In genomic region chr19:5219551-5220304, GRCh38 we compare ENCODE assay signal across 19 cellular contexts.
DNase-seq lines count a peak whose midpoint lies in the region; ATAC-seq and TF ChIP-seq lines count a peak whose summit lies in the region.
"Had no signal": no experiment of that assay in that cellular context is flagged by ENCODE, and none has a peak within 500 bp of the region (broad histone marks: within the 10 kb centered on the region; RNA-seq: fewer than 3 reads in every experiment).

No MANE protein-coding gene starts in this region.

- H2AK5ac ChIP-seq in neuronal stem cell (ENCODE audit: low read depth, low read length): no peak overlapping the region

- H3K4me1 ChIP-seq in SK-N-SH (ENCODE audit: control insufficient read depth in 1 of 2, insufficient read depth in 2 of 2, low read depth in 1 of 2, low read length in 1 of 2) (no peaks in the 10 kb centered on the region), PC-3 (ENCODE audit: insufficient read depth, low read length) (no peaks in the 10 kb centered on the region), neuronal stem cell (ENCODE audit: control insufficient read depth in 2 of 2, insufficient read depth in 1 of 2, low read depth in 1 of 2, low read length in 2 of 2) (no peaks in the 10 kb centered on the region)
- H3K4me1 ChIP-seq in effector memory CD4-positive, alpha-beta T cell (ENCODE audit: control insufficient read depth, insufficient read depth, low read length, poor library complexity, severe bottlenecking): no peaks in the 10 kb centered on the region
- H3K4me1 ChIP-seq: Caco-2 had no signal

- H3K9me2 ChIP-seq in SK-N-SH (no peaks in the 10 kb centered on the region), PC-3 (replicated peaks; ENCODE audit: low read length) (no peaks in the 10 kb centered on the region)

- H2BK120ac ChIP-seq in neuronal stem cell (ENCODE audit: low read depth, low read length): no peak overlapping the region

- peaks cover 6 to 8% of the 10 kb centered on the region in 2 donors for H3K4me1 Mint-ChIP-seq in stimulated activated naive B cell treated with anti-CD40 and anti-IgM and Interleukin-4, amounts not matched to agents 10 μg/mL and 1 μg/mL and 100 μg/mL, for 72 hours
- H3K4me1 Mint-ChIP-seq in osteocyte (ENCODE audit: unreplicated experiment): no peaks in the 10 kb centered on the region
- H3K4me1 Mint-ChIP-seq: CD4-positive, CD25-positive, alpha-beta regulatory T cell had no signal

- no peaks in the 10 kb centered on the region for H3F3A ChIP-seq in SK-N-SH (replicated peaks; ENCODE audit: insufficient read depth)
- H3F3A ChIP-seq in PC-3 (ENCODE audit: low read length, unreplicated experiment): no peaks in the 10 kb centered on the region

- H3K27me3 ChIP-seq in SK-N-SH (ENCODE audit: insufficient read depth) (no peaks in the 10 kb centered on the region), PC-3 (ENCODE audit: low read length) (no peaks in the 10 kb centered on the region), neuronal stem cell (ENCODE audit: control insufficient read depth in 3 of 3, insufficient read depth in 3 of 3, low read depth in 1 of 3, low read length in 3 of 3) (no peaks in the 10 kb centered on the region)
- no peaks in the 10 kb centered on the region for H3K27me3 ChIP-seq in effector memory CD4-positive, alpha-beta T cell (replicated peaks; ENCODE audit: control insufficient read depth, insufficient read depth, low read length, poor library complexity, severe bottlenecking)
- H3K27me3 ChIP-seq: BLaER1 had no signal

- no peak for DNase-seq in SK-N-SH
- no peak for DNase-seq in PC-3
- DNase-seq in neuronal stem cell (ENCODE audit: low spot score): no peak
- no peak for DNase-seq in stimulated activated naive B cell treated with anti-CD40 and anti-IgM and Interleukin-4, amounts not matched to agents 10 μg/mL and 1 μg/mL and 100 μg/mL, for 72 hours
- no peak for DNase-seq in effector memory CD4-positive, alpha-beta T cell
- no peak for DNase-seq in osteocyte (ENCODE audit: extremely low spot score, unreplicated experiment)
- DNase-seq in activated gamma-delta T cell treated with Interleukin-2 at 50 U/mL for 16 hours: no peak
- DNase-seq: Caco-2; CD4-positive, CD25-positive, alpha-beta regulatory T cell; CD8-positive, alpha-beta T cell; DMS153; DND-41; GOT3; HCEC 1CT had no signal

- no peaks in the 10 kb centered on the region for H4K20me1 ChIP-seq in SK-N-SH (ENCODE audit: insufficient read depth)
- H4K20me1 ChIP-seq in PC-3 (ENCODE audit: low read length): no peaks in the 10 kb centered on the region
- H4K20me1 ChIP-seq: BLaER1 had no signal

- peaks cover 0 to 4% of the 10 kb centered on the region in 2 donors for H3K36me3 Mint-ChIP-seq in stimulated activated naive B cell treated with anti-CD40 and anti-IgM and Interleukin-4, amounts not matched to agents 10 μg/mL and 1 μg/mL and 100 μg/mL, for 72 hours
- H3K36me3 Mint-ChIP-seq in osteocyte (ENCODE audit: unreplicated experiment): peaks cover 66% of the 10 kb centered on the region
- H3K36me3 Mint-ChIP-seq: CD4-positive, CD25-positive, alpha-beta regulatory T cell; CD8-positive, alpha-beta T cell had no signal

- no peaks in the 10 kb centered on the region for H3K9me3 ChIP-seq in SK-N-SH
- H3K9me3 ChIP-seq in PC-3 (ENCODE audit: low read length): no peaks in the 10 kb centered on the region
- H3K9me3 ChIP-seq in neuronal stem cell (replicated peaks in 1 of 2; ENCODE audit: control insufficient read depth in 2 of 2, insufficient read depth in 1 of 2, low read depth in 1 of 2, low read length in 2 of 2): peaks cover 0 to 24% of the 10 kb centered on the region in 2 donors
- H3K9me3 ChIP-seq in effector memory CD4-positive, alpha-beta T cell (ENCODE audit: control insufficient read depth, low read length): no peaks in the 10 kb centered on the region
- H3K9me3 ChIP-seq: BLaER1, Caco-2 had no signal

- no peak overlapping the region for H3K9ac ChIP-seq in SK-N-SH
- no peak overlapping the region for H3K9ac ChIP-seq in PC-3 (ENCODE audit: low read length)
- no peak overlapping the region for H3K9ac ChIP-seq in neuronal stem cell (ENCODE audit: low read depth, low read length, poor library complexity)
- H3K9ac ChIP-seq: BLaER1 had no signal

- ATAC-seq in SK-N-SH treated with all-trans-retinoic acid at 6 μM for 48 hours: no peak
- no peak for ATAC-seq in PC-3
- ATAC-seq in stimulated activated naive B cell treated with anti-CD40 and anti-IgM and Interleukin-4, amounts not matched to agents 10 μg/mL and 1 μg/mL and 100 μg/mL, for 72 hours (replicated peaks): no peak
- ATAC-seq: CD8-positive, alpha-beta T cell had no signal

- no peak overlapping the region for H4K91ac ChIP-seq in neuronal stem cell (ENCODE audit: low read depth, low read length, poor library complexity)

- H3K27ac ChIP-seq in SK-N-SH (ENCODE audit: low read depth in 2 of 2, low read length in 1 of 2) (no peak overlapping the region), PC-3 (ENCODE audit: low read length) (no peak overlapping the region), neuronal stem cell (replicated peaks; ENCODE audit: low read length) (no peak overlapping the region)
- no peak overlapping the region for H3K27ac ChIP-seq in effector memory CD4-positive, alpha-beta T cell (ENCODE audit: insufficient read depth, low read length, poor library complexity, severe bottlenecking)
- H3K27ac ChIP-seq: 22Rv1, BLaER1, C4-2B had no signal

- TF ChIP-seq RAD21 in SK-N-SH (IDR thresholded peaks at IDR 0.05; ENCODE audit: low read length): no peak

- POLR2A ChIA-PET in SK-N-SH (lab: Yijun Ruan, JAX): no interaction called here
- POLR2A ChIA-PET in PC-3 (lab: Charles Lee; ENCODE audit: unreplicated experiment): no interaction called here

- TSS peak; percentile 29 for BruUV-seq in PC-3 (replicated peaks; lab: Mats Ljungman, UMichigan)

- intact Hi-C loops in PC-3 (cut with micrococcal nuclease): no loop called here

- no peak for TF ChIP-seq EP300 in SK-N-SH (IDR thresholded peaks at IDR 0.05; ENCODE audit: borderline replicate concordance in 1 of 2, low read depth in 1 of 2, low read length in 1 of 2)

- no peak for TF ChIP-seq CTCF in SK-N-SH (IDR thresholded peaks at IDR 0.05)
- TF ChIP-seq CTCF in PC-3 (conservative IDR thresholded peaks at IDR 0.05; ENCODE audit: low read depth, low read length): no peak
- TF ChIP-seq CTCF in osteocyte (IDR thresholded peaks at IDR 0.05): no peak

- H3K4me2 ChIP-seq in SK-N-SH: no peak overlapping the region
- no peak overlapping the region for H3K4me2 ChIP-seq in PC-3 (ENCODE audit: low read length)
- no peak overlapping the region for H3K4me2 ChIP-seq in neuronal stem cell (ENCODE audit: insufficient read depth, low read length, poor library complexity, severe bottlenecking)
- H3K4me2 ChIP-seq: BLaER1 had no signal

- H2AFZ ChIP-seq in SK-N-SH (ENCODE audit: low read depth) (no peak overlapping the region), PC-3 (ENCODE audit: low read length) (no peak overlapping the region), neuronal stem cell (ENCODE audit: low read length) (no peak overlapping the region)

- H3K4me3 ChIP-seq in SK-N-SH (ENCODE audit: low read depth in 2 of 2, low read length in 1 of 2) (no peak overlapping the region), PC-3 (ENCODE audit: low read length) (no peak overlapping the region), neuronal stem cell (ENCODE audit: low read length in 2 of 2) (no peak overlapping the region)
- no peak overlapping the region for H3K4me3 ChIP-seq in effector memory CD4-positive, alpha-beta T cell (ENCODE audit: insufficient read depth, low read depth, low read length, poor library complexity, severe bottlenecking)
- H3K4me3 ChIP-seq: BLaER1 had no signal

- peaks cover 12 to 21% of the 10 kb centered on the region in 2 donors for H3K27me3 Mint-ChIP-seq in stimulated activated naive B cell treated with anti-CD40 and anti-IgM and Interleukin-4, amounts not matched to agents 10 μg/mL and 1 μg/mL and 100 μg/mL, for 72 hours
- H3K27me3 Mint-ChIP-seq in osteocyte (ENCODE audit: unreplicated experiment): no peaks in the 10 kb centered on the region
- H3K27me3 Mint-ChIP-seq: B cell; CD4-positive, CD25-positive, alpha-beta regulatory T cell had no signal

- H3K79me2 ChIP-seq in SK-N-SH (ENCODE audit: insufficient read depth): no peaks in the 10 kb centered on the region
- H3K79me2 ChIP-seq in PC-3 (ENCODE audit: low read length): no peaks in the 10 kb centered on the region

- H3K18ac ChIP-seq in neuronal stem cell (ENCODE audit: low read length): no peak overlapping the region

- no peak overlapping the region for H3K23ac ChIP-seq in neuronal stem cell (ENCODE audit: low read depth, low read length, poor library complexity)

- CTCF ChIA-PET in SK-N-SH (lab: Yijun Ruan, JAX): no interaction called here
- CTCF ChIA-PET in PC-3 (lab: Charles Lee): no interaction called here

- peak overlapping the region; percentile 10 for H2BK5ac ChIP-seq in neuronal stem cell (ENCODE audit: low read length)

- no peak overlapping the region for H3K4me3 Mint-ChIP-seq in stimulated activated naive B cell treated with anti-CD40 and anti-IgM and Interleukin-4, amounts not matched to agents 10 μg/mL and 1 μg/mL and 100 μg/mL, for 72 hours
- no peak overlapping the region for H3K4me3 Mint-ChIP-seq in osteocyte (ENCODE audit: unreplicated experiment)
- H3K4me3 Mint-ChIP-seq: B cell; CD4-positive, CD25-positive, alpha-beta regulatory T cell; CD8-positive, alpha-beta T cell had no signal

- no peak overlapping the region for H3K14ac ChIP-seq in neuronal stem cell (ENCODE audit: low read length)

- H3K9me3 Mint-ChIP-seq in stimulated activated naive B cell treated with anti-CD40 and anti-IgM and Interleukin-4, amounts not matched to agents 10 μg/mL and 1 μg/mL and 100 μg/mL, for 72 hours: no peaks in the 10 kb centered on the region
- peaks cover 8% of the 10 kb centered on the region for H3K9me3 Mint-ChIP-seq in osteocyte (ENCODE audit: unreplicated experiment)
- H3K9me3 Mint-ChIP-seq: CD4-positive, CD25-positive, alpha-beta regulatory T cell; CD8-positive, alpha-beta T cell had no signal

- 97% methylated on average over 26 of the region's 27 CpGs for WGBS in SK-N-SH (ENCODE audit: low lambda C conversion rate)
- no CpG with 5 or more reads among the region's 27 CpGs for WGBS in neuronal stem cell (ENCODE audit: extremely low coverage in 2 of 2, insufficient read length in 2 of 2, insufficient replicate concordance in 1 of 2), 2 donors

- H3K79me1 ChIP-seq in neuronal stem cell (ENCODE audit: low read depth, low read length): peaks cover 6% of the 10 kb centered on the region

- H3K36me3 ChIP-seq in SK-N-SH (replicated peaks in 1 of 2; ENCODE audit: control insufficient read depth in 1 of 2, insufficient read depth in 2 of 2, low read length in 1 of 2) (peaks cover 39 to 79% of the 10 kb centered on the region in 2 experiments), PC-3 (ENCODE audit: low read depth, low read length) (peaks cover 28% of the 10 kb centered on the region), neuronal stem cell (replicated peaks in 1 of 2; ENCODE audit: control insufficient read depth in 2 of 2, insufficient read depth in 2 of 2, low read length in 2 of 2) (peaks cover 85 to 94% of the 10 kb centered on the region in 2 donors)
- H3K36me3 ChIP-seq in effector memory CD4-positive, alpha-beta T cell (ENCODE audit: control insufficient read depth, insufficient read depth, low read length): no peaks in the 10 kb centered on the region

- no peak overlapping the region for H2BK12ac ChIP-seq in neuronal stem cell (ENCODE audit: low read length)

- no peak overlapping the region for H2BK15ac ChIP-seq in neuronal stem cell (ENCODE audit: low read length)

- no peak overlapping the region for H3K4ac ChIP-seq in neuronal stem cell (ENCODE audit: low read length)

- H4K8ac ChIP-seq in neuronal stem cell (ENCODE audit: low read depth, low read length): no peak overlapping the region

- H3K27ac Mint-ChIP-seq in stimulated activated naive B cell treated with anti-CD40 and anti-IgM and Interleukin-4, amounts not matched to agents 10 μg/mL and 1 μg/mL and 100 μg/mL, for 72 hours: peak overlapping the region; percentile 16
- H3K27ac Mint-ChIP-seq in osteocyte (ENCODE audit: unreplicated experiment): no peak overlapping the region
- H3K27ac Mint-ChIP-seq: B cell; CD8-positive, alpha-beta T cell had no signal
